ENCODE assay signal across 26 cellular contexts in the genomic region with DNA sequence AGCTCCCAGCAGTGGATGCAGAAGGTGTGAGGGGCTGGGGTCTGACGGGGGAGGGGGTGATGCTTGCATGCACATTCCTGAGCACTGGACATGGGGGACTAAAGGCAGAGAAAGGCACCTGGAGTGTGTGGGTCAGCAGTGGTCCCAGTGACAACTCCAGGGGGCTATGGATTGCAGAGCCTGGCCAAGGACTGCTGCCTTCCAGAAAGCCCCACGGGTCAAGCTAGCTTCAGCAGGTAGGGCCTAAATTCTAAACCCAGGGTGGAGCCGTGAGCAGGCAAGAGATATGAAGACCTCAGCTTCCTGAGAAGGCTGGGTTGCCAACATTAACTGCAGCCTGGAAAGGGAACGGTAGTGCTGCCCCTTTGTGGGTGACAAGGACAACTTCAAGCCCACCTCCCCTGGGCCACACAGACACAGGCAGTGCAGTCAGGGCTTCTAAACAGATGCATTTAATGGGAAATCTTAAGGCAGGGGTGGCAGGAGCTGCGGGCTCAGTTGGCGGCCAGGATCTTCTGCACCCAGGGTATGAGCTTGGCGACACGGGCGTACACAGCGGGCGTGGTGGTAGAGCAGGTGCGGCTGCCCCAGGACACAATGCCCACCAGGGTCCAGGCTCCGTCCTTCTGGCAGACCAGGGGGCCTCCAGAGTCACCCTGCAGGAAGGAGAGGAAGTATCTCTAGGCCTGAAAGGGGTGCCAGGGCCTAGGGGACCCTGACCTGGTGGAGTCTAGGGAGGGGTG. TPM values are rescaled to one million over a fixed set of nuclear protein-coding genes. Genes with fewer than 3 reads are reported as not detected.
DNase-seq lines count a peak whose midpoint lies in the region; ATAC-seq and TF ChIP-seq lines count a peak whose summit lies in the region.
"Had no signal": no experiment of that assay in that cellular context is flagged by ENCODE, and none has a peak within 500 bp of the region (broad histone marks: within the 10 kb centered on the region; RNA-seq: fewer than 3 reads in every experiment).

No MANE protein-coding gene starts in this region.

- TF ChIP-seq CTCF in left lung (IDR thresholded peaks at IDR 0.05) (no peak), sigmoid colon (IDR thresholded peaks at IDR 0.05) (no peak)

- H3K27ac ChIP-seq in left lung, result no peak overlapping the region
- H3K27ac ChIP-seq in sigmoid colon, result no peak overlapping the region
- H3K27ac ChIP-seq: 22Rv1, adrenal gland, colonic mucosa, Peyer's patch, skin epidermis, testis had no signal

- no peaks in the 10 kb centered on the region for H3K4me1 ChIP-seq in left lung
- H3K4me1 ChIP-seq in sigmoid colon, result peaks cover 0 to 6% (median 0%) of the 10 kb centered on the region in 4 donors
- H3K4me1 ChIP-seq: adrenal gland, colonic mucosa, Peyer's patch had no signal

- WGBS in sigmoid colon, 2 donors, result 76 to 85% methylated on average over 13 of the region's 13 CpGs

- H3K27me3 Mint-ChIP-seq in T-helper 1 cell treated with Interleukin-12 subunit alpha and Interleukin-12 subunit beta and Interleukin-4 antibody, amounts not matched to agents 30 μg/mL and 1 μg/mL, for 36 hours (ENCODE audit: low read depth), result peaks cover 4% of the 10 kb centered on the region
- H3K27me3 Mint-ChIP-seq: activated CD8-positive, alpha-beta T cell treated with anti-CD3 and anti-CD28 coated beads for 36 hours had no signal

- DNase-seq in T-helper 1 cell (no peak), OCI-M1 (lab: John Stamatoyannopoulos, UW) (peak; percentile 16), left lung (peak; percentile 22 to 51), sigmoid colon (peak; percentile 52)
- DNase-seq: activated CD8-positive, alpha-beta T cell treated with anti-CD3 and anti-CD28 coated beads for 36 hours; adrenal gland; colonic mucosa; GF-D8; NCI-H1092; NCI-H2081; NCI-H510A treated with DMSO at 0.1 percent for 48 hours; NK-92 treated with Interleukin-12 subunit alpha and Interleukin-12 subunit beta, amount 100 ng/mL, for 24 hours; stimulated activated CD4-positive, alpha-beta T cell treated with anti-CD3 and anti-CD28 coated beads, Interleukin-2, amount 100 ng/mL, for 24 hours; testis had no signal

- TF ChIP-seq EP300 in sigmoid colon (IDR thresholded peaks at IDR 0.05), result no peak

- intact Hi-C loops in left lung (cut with DNase I), result no loop called here
- intact Hi-C loops in sigmoid colon (cut with DNase I), result loop anchor here (5.0 kb wide), 1 partner anchor 558 kb away; no protein-coding TSS in a partner anchor

- no peak for ATAC-seq in left lung
- ATAC-seq in GM18502 (IDR thresholded peaks at IDR 0.05; ENCODE audit: poor library complexity, unreplicated experiment), result no peak
- no peak for ATAC-seq in HG03196 (IDR thresholded peaks at IDR 0.05; ENCODE audit: unreplicated experiment)
- no peak for ATAC-seq in HG02588 (IDR thresholded peaks at IDR 0.05; ENCODE audit: unreplicated experiment)
- ATAC-seq: activated CD8-positive, alpha-beta T cell treated with anti-CD3 and anti-CD28 coated beads for 36 hours; stimulated activated effector memory CD8-positive, alpha-beta T cell treated with anti-CD3 and anti-CD28 coated beads, Interleukin-12 subunit alpha, Interleukin-12 subunit beta, amount 100 ng/mL, for 72 hours had no signal

- no peak overlapping the region for H3K4me3 Mint-ChIP-seq in T-helper 1 cell treated with Interleukin-12 subunit alpha and Interleukin-12 subunit beta and Interleukin-4 antibody, amounts not matched to agents 30 μg/mL and 1 μg/mL, for 36 hours
- H3K4me3 Mint-ChIP-seq: activated CD8-positive, alpha-beta T cell treated with anti-CD3 and anti-CD28 coated beads for 36 hours; nephron; stimulated activated effector memory CD8-positive, alpha-beta T cell treated with anti-CD3 and anti-CD28 coated beads, Interleukin-12 subunit alpha, Interleukin-12 subunit beta, amount 100 ng/mL, for 72 hours; T-helper 2 cell treated with Interferon-gamma antibody and Interleukin-4, amounts not matched to agents 5 μg/mL and 100 μg/mL, for 36 hours had no signal

- H3K27me3 ChIP-seq in left lung (peaks cover 0 to 11% of the 10 kb centered on the region in 2 donors), sigmoid colon (peaks cover 0 to under 1% (median 0%) of the 10 kb centered on the region in 3 donors)
- H3K27me3 ChIP-seq: adrenal gland, colonic mucosa, Peyer's patch, testis had no signal

- peak overlapping the region; percentile 49 for H3K27ac Mint-ChIP-seq in T-helper 1 cell treated with Interleukin-12 subunit alpha and Interleukin-12 subunit beta and Interleukin-4 antibody, amounts not matched to agents 30 μg/mL and 1 μg/mL, for 36 hours
- H3K27ac Mint-ChIP-seq: activated CD8-positive, alpha-beta T cell treated with anti-CD3 and anti-CD28 coated beads for 36 hours; nephron; progenitor cell of endocrine pancreas; stimulated activated effector memory CD8-positive, alpha-beta T cell treated with anti-CD3 and anti-CD28 coated beads, Interleukin-12 subunit alpha, Interleukin-12 subunit beta, amount 100 ng/mL, for 72 hours; T-helper 2 cell treated with Interferon-gamma antibody and Interleukin-4, amounts not matched to agents 5 μg/mL and 100 μg/mL, for 36 hours had no signal

- H3K4me3 ChIP-seq in left lung (no peak overlapping the region), sigmoid colon (no peak overlapping the region)
- H3K4me3 ChIP-seq: adrenal gland, colonic mucosa, Peyer's patch, skin epidermis, testis had no signal

- H3K36me3 Mint-ChIP-seq in T-helper 1 cell treated with Interleukin-12 subunit alpha and Interleukin-12 subunit beta and Interleukin-4 antibody, amounts not matched to agents 30 μg/mL and 1 μg/mL, for 36 hours (ENCODE audit: low read depth), result no peaks in the 10 kb centered on the region
- H3K36me3 Mint-ChIP-seq: stimulated activated effector memory CD8-positive, alpha-beta T cell treated with anti-CD3 and anti-CD28 coated beads, Interleukin-12 subunit alpha, Interleukin-12 subunit beta, amount 100 ng/mL, for 72 hours had no signal

- peaks cover 2% of the 10 kb centered on the region for H3K4me1 Mint-ChIP-seq in T-helper 1 cell treated with Interleukin-12 subunit alpha and Interleukin-12 subunit beta and Interleukin-4 antibody, amounts not matched to agents 30 μg/mL and 1 μg/mL, for 36 hours (ENCODE audit: low read depth)

- no peaks in the 10 kb centered on the region for H3K9me3 Mint-ChIP-seq in T-helper 1 cell treated with Interleukin-12 subunit alpha and Interleukin-12 subunit beta and Interleukin-4 antibody, amounts not matched to agents 30 μg/mL and 1 μg/mL, for 36 hours
- H3K9me3 Mint-ChIP-seq: activated CD8-positive, alpha-beta T cell treated with anti-CD3 and anti-CD28 coated beads for 36 hours; nephron; stimulated activated effector memory CD8-positive, alpha-beta T cell treated with anti-CD3 and anti-CD28 coated beads, Interleukin-12 subunit alpha, Interleukin-12 subunit beta, amount 100 ng/mL, for 72 hours; T-helper 2 cell treated with Interferon-gamma antibody and Interleukin-4, amounts not matched to agents 5 μg/mL and 100 μg/mL, for 36 hours had no signal

- H3K9me3 ChIP-seq in left lung (no peaks in the 10 kb centered on the region), sigmoid colon (no peaks in the 10 kb centered on the region)
- H3K9me3 ChIP-seq: adrenal gland, colonic mucosa, Peyer's patch, testis had no signal

- TF ChIP-seq POLR2A in sigmoid colon (IDR thresholded peaks at IDR 0.05), result no peak

- H3K36me3 ChIP-seq in left lung, result no peaks in the 10 kb centered on the region
- H3K36me3 ChIP-seq in sigmoid colon, result no peaks in the 10 kb centered on the region
- H3K36me3 ChIP-seq: adrenal gland, colonic mucosa, Peyer's patch had no signal

RNA-seq across cellular contexts. Expression of gene CTRB2, which starts 3.1 kb away (rescaled TPM):
- total RNA-seq in left lung (not detected), sigmoid colon (not detected)
- polyA plus RNA-seq in sigmoid colon, result 10 to 100 TPM in 1 of 3 donors, under 1 TPM in 1, not detected in 1; 0.42 to 17.4 TPM
- total RNA-seq: activated CD8-positive, alpha-beta T cell treated with anti-CD3 and anti-CD28 coated beads for 36 hours; LHCN-M2; Peyer's patch had no signal

RNA-seq across cellular contexts. Expression of gene CTRB1, which starts 14.9 kb away (rescaled TPM):
- total RNA-seq in left lung (not detected), sigmoid colon (not detected)
- 10 to 100 TPM in 1 of 3 donors, under 1 TPM in 1, not detected in 1; 0.48 to 16.8 TPM for polyA plus RNA-seq in sigmoid colon
- total RNA-seq: activated CD8-positive, alpha-beta T cell treated with anti-CD3 and anti-CD28 coated beads for 36 hours; LHCN-M2; Peyer's patch; progenitor cell of endocrine pancreas had no signal

RNA-seq across cellular contexts. Expression of gene BCAR1, which starts 47.6 kb away (rescaled TPM):
- 10 to 100 TPM; 67.6 to 73.6 TPM for total RNA-seq in left lung
- total RNA-seq in sigmoid colon, result 10 to 100 TPM; 21.7 to 42.9 (median 32.4) TPM
- polyA plus RNA-seq in sigmoid colon, result 10 to 100 TPM; 45.0 to 82.3 (median 72.6) TPM

RNA-seq across cellular contexts. Expression of gene ZFP1, which starts 55.5 kb away (rescaled TPM):
- 1 to 10 TPM; 8.4 to 9.2 TPM for total RNA-seq in left lung
- 10 to 100 TPM in 3 of 4 donors, 1 to 10 TPM in 1; 9.2 to 17.5 (median 15.4) TPM for total RNA-seq in sigmoid colon
- polyA plus RNA-seq in sigmoid colon, result 1 to 10 TPM in 2 of 3 donors, under 1 TPM in 1; 0.60 to 4.0 (median 2.3) TPM

Comparison
In these comparisons a context has a peak if more than half of its experiments do, and no peak if none do; other contexts are left out.
1. DNase-seq: peak in OCI-M1 (single experiment), left lung (2 of 2) and sigmoid colon (single experiment); none in T-helper 1 cell (0 of 5).